ENCODE assay signal across 26 cellular contexts in genomic region chr14:48537600-48537999, GRCh38.
"Had no signal": no experiment of that assay in that cellular context is flagged by ENCODE, and none has a peak within 500 bp of the region (broad histone marks: within the 10 kb centered on the region; RNA-seq: fewer than 3 reads in every experiment).

No MANE protein-coding gene starts in this region.

- H3K4me3 ChIP-seq: stomach, suprapubic skin, testis, thoracic aorta, thyroid gland, tibial artery, tibial nerve, transverse colon, upper lobe of left lung, upper lobe of right lung, uterus, vagina had no signal

- H3K9me3 ChIP-seq: suprapubic skin, testis, thoracic aorta, thyroid gland, tibial artery, tibial nerve, transverse colon, upper lobe of left lung, upper lobe of right lung, uterus, vagina had no signal

- ATAC-seq: stimulated activated effector memory CD8-positive, alpha-beta T cell treated with anti-CD3 and anti-CD28 coated beads, Interleukin-12 subunit alpha, Interleukin-12 subunit beta, amount 100 ng/mL, for 72 hours; stimulated activated memory B cell treated with anti-CD40 and anti-IgM and Interleukin-4, amounts not matched to agents 10 μg/mL and 1 μg/mL and 100 μg/mL, for 72 hours; stimulated activated naive B cell treated with anti-CD40 and anti-IgM and Interleukin-4, amounts not matched to agents 10 μg/mL and 1 μg/mL and 100 μg/mL, for 72 hours; stimulated activated naive CD8-positive, alpha-beta T cell treated with anti-CD3 and anti-CD28 coated beads, Interleukin-15, amount 100 ng/mL, for 72 hours; stimulated activated naive CD8-positive, alpha-beta T cell treated with anti-CD3 and anti-CD28 coated beads, Interleukin-15, Interleukin-2, amounts not matched to agents 100 U/mL and 50 U/mL, for 24 hours; upper lobe of right lung had no signal

- H3K4me1 ChIP-seq: stomach, suprapubic skin, testis, thyroid gland, tibial artery, tibial nerve, transverse colon, upper lobe of left lung, upper lobe of right lung, uterus, vagina had no signal

- DNase-seq: stimulated activated CD4-positive, alpha-beta T cell treated with anti-CD3 and anti-CD28 coated beads, Interleukin-2, amount 100 ng/mL, for 48 hours; stimulated activated CD4-positive, alpha-beta T cell treated with anti-CD3 and anti-CD28 coated beads, Interleukin-4, amount 100 ng/mL, for 1 hour; stimulated activated CD4-positive, alpha-beta T cell treated with anti-CD3 and anti-CD28 coated beads, Interleukin-4, amount 100 ng/mL, for 24 hours; stimulated activated CD4-positive, alpha-beta T cell treated with anti-CD3 and anti-CD28 coated beads, Interleukin-4, amount 100 ng/mL, for 4 hours; stimulated activated CD8-positive, alpha-beta memory T cell treated with anti-CD3 and anti-CD28 coated beads, Interleukin-4, amount 100 ng/mL, for 48 hours; stimulated activated naive B cell treated with anti-CD40 and anti-IgM and Interleukin-4, amounts not matched to agents 10 μg/mL and 1 μg/mL and 100 μg/mL, for 72 hours; stimulated activated naive CD4-positive, alpha-beta T cell; stimulated activated naive CD4-positive, alpha-beta T cell treated with Interleukin-2 at 50 U/mL for 16 hours; stimulated activated naive CD8-positive, alpha-beta T cell treated with anti-CD3 and anti-CD28 coated beads, Interleukin-15, amount 100 ng/mL, for 72 hours; stimulated activated naive CD8-positive, alpha-beta T cell treated with anti-CD3 and anti-CD28 coated beads, Interleukin-15, Interleukin-2, amounts not matched to agents 100 U/mL and 50 U/mL, for 24 hours; stomach; substantia nigra; testis; thyroid gland; tibial artery; transverse colon; trophoblast cell; upper lobe of left lung; upper lobe of right lung; uterus had no signal

- H3K36me3 ChIP-seq: stomach, suprapubic skin, thoracic aorta, thyroid gland, tibial artery, tibial nerve, transverse colon, upper lobe of left lung, upper lobe of right lung, uterus, vagina had no signal

- H3K27ac ChIP-seq: stomach, suprapubic skin, testis, thoracic aorta, thyroid gland, tibial artery, tibial nerve, transverse colon, upper lobe of left lung, upper lobe of right lung, uterus, vagina had no signal

- H3K27me3 ChIP-seq: stomach, suprapubic skin, testis, thyroid gland, tibial artery, tibial nerve, transverse colon, upper lobe of left lung, upper lobe of right lung, uterus, vagina had no signal
